ENCODE assay signal across 27 cellular contexts in genomic region chr17:33461051-33461450, GRCh38.
"Had no signal": no experiment of that assay in that cellular context is flagged by ENCODE, and none has a peak within 500 bp of the region (broad histone marks: within the 10 kb centered on the region; RNA-seq: fewer than 3 reads in every experiment).

No MANE protein-coding gene starts in this region.

- H3K27ac ChIP-seq: esophagus muscularis mucosa, foreskin keratinocyte, heart right ventricle, left ventricle myocardium inferior, neutrophil, ovary, prostate gland, sigmoid colon, stomach, thyroid gland had no signal

- H3K4me1 ChIP-seq: esophagus muscularis mucosa, heart right ventricle, left ventricle myocardium inferior, prostate gland, sigmoid colon, stomach, thyroid gland had no signal

- DNase-seq: activated CD4-positive, alpha-beta memory T cell treated with anti-CD3 and anti-CD28 coated beads, Interleukin-2, amount 10 ng/mL, durations not matched to agents 7 days and 5 days; activated CD4-positive, alpha-beta T cell treated with anti-CD3 and anti-CD28 coated beads, Interleukin-2, amount 10 ng/mL, durations not matched to agents 24 days and 14 days; activated CD4-positive, CD25-positive, alpha-beta regulatory T cell treated with anti-CD3 and anti-CD28 coated beads, Interleukin-2, amount 50 U/mL, for 72 hours; activated CD8-positive, alpha-beta memory T cell treated with anti-CD3 and anti-CD28 coated beads, Interleukin-2, amount 50 U/mL, for 48 hours; activated gamma-delta T cell; activated naive CD4-positive, alpha-beta T cell treated with anti-CD3 and anti-CD28 coated beads, Interleukin-2, amount 10 ng/mL, durations not matched to agents 7 days and 5 days; activated naive CD8-positive, alpha-beta T cell treated with anti-CD3 and anti-CD28 coated beads, Interleukin-2, amount 10 ng/mL, durations not matched to agents 7 days and 5 days; activated T-cell treated with anti-CD3 and anti-CD28 coated beads, Interleukin-2, amount 50 U/mL, for 24 hours; amniotic stem cell; foreskin keratinocyte; heart right ventricle; left ventricle myocardium inferior; naive B cell; nephron progenitor cell; ovary; retina; sigmoid colon; stimulated activated CD4-positive, alpha-beta T cell treated with anti-CD3 and anti-CD28 coated beads, Interleukin-1b, Interleukin-23, amount 100 ng/mL, for 48 hours; stimulated activated naive B cell treated with anti-CD40 and anti-IgM and Interleukin-4, amounts not matched to agents 10 μg/mL and 1 μg/mL and 100 μg/mL, for 72 hours; stomach; T-helper 17 cell; T1000; thyroid gland had no signal

- H3K36me3 ChIP-seq: esophagus muscularis mucosa, heart right ventricle, left ventricle myocardium inferior, neutrophil, ovary, prostate gland, sigmoid colon, stomach, thyroid gland had no signal

- H3K27me3 ChIP-seq: ovary, thyroid gland had no signal

- H3K4me2 ChIP-seq: smooth muscle cell had no signal

- H3K4me3 ChIP-seq: esophagus muscularis mucosa, heart right ventricle, left ventricle myocardium inferior, ovary, prostate gland, sigmoid colon, smooth muscle cell, stomach, thyroid gland had no signal

- H3K9me3 ChIP-seq: heart right ventricle, neutrophil, ovary, prostate gland, sigmoid colon, stomach, thyroid gland had no signal
